Comparison of ENCODE assay signal across 10 cellular contexts in the genomic region with DNA sequence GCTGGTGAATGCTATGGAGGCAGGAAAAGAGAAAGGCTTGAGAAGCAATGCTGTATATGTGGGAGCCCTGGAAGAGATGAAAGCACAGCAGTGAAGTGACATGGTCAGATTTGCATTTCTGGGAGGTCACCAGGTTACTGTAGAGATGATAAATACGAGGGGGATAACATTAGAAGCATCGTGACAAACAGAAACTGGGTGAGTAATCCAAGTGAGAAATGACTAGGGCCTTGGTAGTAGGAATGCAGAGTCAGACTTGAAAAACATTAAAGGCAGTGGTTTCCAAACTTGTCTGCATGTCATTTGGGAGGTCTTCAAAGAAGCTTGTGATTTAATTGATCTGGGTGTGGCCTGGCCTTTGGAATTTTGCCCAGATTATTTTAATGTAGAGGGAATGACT.
DNase-seq lines count a peak whose midpoint lies in the region; ATAC-seq, FAIRE-seq and TF ChIP-seq lines count a peak whose summit lies in the region.
"Had no signal": no experiment of that assay in that cellular context is flagged by ENCODE, and none has a peak within 500 bp of the region (broad histone marks: within the 10 kb centered on the region; RNA-seq: fewer than 3 reads in every experiment).

No MANE protein-coding gene starts in this region.

- H3K4me1 ChIP-seq in ACC112 (ENCODE audit: control insufficient read depth, insufficient read depth, low read length, unreplicated experiment): peaks cover 14% of the 10 kb centered on the region

- H3K27me3 ChIP-seq in ACC112 (ENCODE audit: insufficient read depth, low read length): no peaks in the 10 kb centered on the region

- peak overlapping the region; percentile 68 for H3K4me3 ChIP-seq in ACC112 (ENCODE audit: low read depth, low read length)

- H3K27ac ChIP-seq in ACC112 (ENCODE audit: low read depth, low read length): peak overlapping the region; percentile 58; the same call in 1 of the 2 replicates

- H3K79me2 ChIP-seq in ACC112 (ENCODE audit: control insufficient read depth, insufficient read depth, low read length, unreplicated experiment): no peaks in the 10 kb centered on the region

- peak; percentile 100 for ATAC-seq in GM18870 (IDR thresholded peaks at IDR 0.05; ENCODE audit: unreplicated experiment)
- ATAC-seq in HG02884 (IDR thresholded peaks at IDR 0.05; ENCODE audit: unreplicated experiment): peak; percentile 100
- peak; percentile 85 for ATAC-seq in SK-N-SH treated with all-trans-retinoic acid at 6 μM for 48 hours

- H3K36me3 ChIP-seq in ACC112 (ENCODE audit: insufficient read depth, low read length): no peaks in the 10 kb centered on the region

- FAIRE-seq in D721Med (lab: Jason Lieb, UNC): no peak

- TF ChIP-seq CTCF in D721Med (IDR thresholded peaks at IDR 0.05; ENCODE audit: insufficient read depth, missing control alignments): no peak

- no peak for DNase-seq in NCI-H2227 treated with DMSO at 0.1 percent for 48 hours (lab: John Stamatoyannopoulos, UW)
- DNase-seq in HuH-7 (ENCODE audit: low spot score): no peak
- no peak for DNase-seq in NCI-H2196 treated with DMSO at 0.1 percent for 48 hours (lab: John Stamatoyannopoulos, UW; ENCODE audit: unreplicated experiment)
- DNase-seq in D721Med (ENCODE audit: insufficient read length, low spot score): no peak
- DNase-seq: effector memory CD4-positive, alpha-beta T cell; SHP77 treated with DMSO at 0.1 percent for 48 hours had no signal

- H2AFZ ChIP-seq in ACC112 (ENCODE audit: low read length, unreplicated experiment): peak overlapping the region; percentile 61

TF ChIP-seq in SK-N-SH treated with all-trans-retinoic acid at 6 μM for 48 hours, 23 proteins besides CTCF, POLR2A, EP300 and RAD21:
- TF ChIP-seq, protein P1, sequence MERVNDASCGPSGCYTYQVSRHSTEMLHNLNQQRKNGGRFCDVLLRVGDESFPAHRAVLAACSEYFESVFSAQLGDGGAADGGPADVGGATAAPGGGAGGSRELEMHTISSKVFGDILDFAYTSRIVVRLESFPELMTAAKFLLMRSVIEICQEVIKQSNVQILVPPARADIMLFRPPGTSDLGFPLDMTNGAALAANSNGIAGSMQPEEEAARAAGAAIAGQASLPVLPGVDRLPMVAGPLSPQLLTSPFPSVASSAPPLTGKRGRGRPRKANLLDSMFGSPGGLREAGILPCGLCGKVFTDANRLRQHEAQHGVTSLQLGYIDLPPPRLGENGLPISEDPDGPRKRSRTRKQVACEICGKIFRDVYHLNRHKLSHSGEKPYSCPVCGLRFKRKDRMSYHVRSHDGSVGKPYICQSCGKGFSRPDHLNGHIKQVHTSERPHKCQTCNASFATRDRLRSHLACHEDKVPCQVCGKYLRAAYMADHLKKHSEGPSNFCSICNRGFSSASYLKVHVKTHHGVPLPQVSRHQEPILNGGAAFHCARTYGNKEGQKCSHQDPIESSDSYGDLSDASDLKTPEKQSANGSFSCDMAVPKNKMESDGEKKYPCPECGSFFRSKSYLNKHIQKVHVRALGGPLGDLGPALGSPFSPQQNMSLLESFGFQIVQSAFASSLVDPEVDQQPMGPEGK (CRISPR knock-in tag; IDR thresholded peaks at IDR 0.05; ENCODE audit: borderline replicate concordance): no peak
- TF ChIP-seq OSR1 (CRISPR knock-in tag; IDR thresholded peaks at IDR 0.05): no peak
- no peak for TF ChIP-seq RARB (CRISPR knock-in tag; IDR thresholded peaks at IDR 0.05)
- no peak for TF ChIP-seq ARNTL (CRISPR knock-in tag; IDR thresholded peaks at IDR 0.05; ENCODE audit: borderline replicate concordance, low read depth)
- no peak for TF ChIP-seq GLIS3 (CRISPR knock-in tag; IDR thresholded peaks at IDR 0.05)
- no peak for TF ChIP-seq ZFP3 (CRISPR knock-in tag; IDR thresholded peaks at IDR 0.05)
- TF ChIP-seq, protein P2, sequence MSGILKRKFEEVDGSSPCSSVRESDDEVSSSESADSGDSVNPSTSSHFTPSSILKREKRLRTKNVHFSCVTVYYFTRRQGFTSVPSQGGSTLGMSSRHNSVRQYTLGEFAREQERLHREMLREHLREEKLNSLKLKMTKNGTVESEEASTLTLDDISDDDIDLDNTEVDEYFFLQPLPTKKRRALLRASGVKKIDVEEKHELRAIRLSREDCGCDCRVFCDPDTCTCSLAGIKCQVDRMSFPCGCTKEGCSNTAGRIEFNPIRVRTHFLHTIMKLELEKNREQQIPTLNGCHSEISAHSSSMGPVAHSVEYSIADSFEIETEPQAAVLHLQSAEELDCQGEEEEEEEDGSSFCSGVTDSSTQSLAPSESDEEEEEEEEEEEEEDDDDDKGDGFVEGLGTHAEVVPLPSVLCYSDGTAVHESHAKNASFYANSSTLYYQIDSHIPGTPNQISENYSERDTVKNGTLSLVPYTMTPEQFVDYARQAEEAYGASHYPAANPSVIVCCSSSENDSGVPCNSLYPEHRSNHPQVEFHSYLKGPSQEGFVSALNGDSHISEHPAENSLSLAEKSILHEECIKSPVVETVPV (CRISPR knock-in tag; IDR thresholded peaks at IDR 0.05): no peak
- no peak for TF ChIP-seq TCF4 (CRISPR knock-in tag; IDR thresholded peaks at IDR 0.05; ENCODE audit: borderline replicate concordance)
- TF ChIP-seq ISL1 (CRISPR knock-in tag; IDR thresholded peaks at IDR 0.05): no peak
- TF ChIP-seq, protein P3, sequence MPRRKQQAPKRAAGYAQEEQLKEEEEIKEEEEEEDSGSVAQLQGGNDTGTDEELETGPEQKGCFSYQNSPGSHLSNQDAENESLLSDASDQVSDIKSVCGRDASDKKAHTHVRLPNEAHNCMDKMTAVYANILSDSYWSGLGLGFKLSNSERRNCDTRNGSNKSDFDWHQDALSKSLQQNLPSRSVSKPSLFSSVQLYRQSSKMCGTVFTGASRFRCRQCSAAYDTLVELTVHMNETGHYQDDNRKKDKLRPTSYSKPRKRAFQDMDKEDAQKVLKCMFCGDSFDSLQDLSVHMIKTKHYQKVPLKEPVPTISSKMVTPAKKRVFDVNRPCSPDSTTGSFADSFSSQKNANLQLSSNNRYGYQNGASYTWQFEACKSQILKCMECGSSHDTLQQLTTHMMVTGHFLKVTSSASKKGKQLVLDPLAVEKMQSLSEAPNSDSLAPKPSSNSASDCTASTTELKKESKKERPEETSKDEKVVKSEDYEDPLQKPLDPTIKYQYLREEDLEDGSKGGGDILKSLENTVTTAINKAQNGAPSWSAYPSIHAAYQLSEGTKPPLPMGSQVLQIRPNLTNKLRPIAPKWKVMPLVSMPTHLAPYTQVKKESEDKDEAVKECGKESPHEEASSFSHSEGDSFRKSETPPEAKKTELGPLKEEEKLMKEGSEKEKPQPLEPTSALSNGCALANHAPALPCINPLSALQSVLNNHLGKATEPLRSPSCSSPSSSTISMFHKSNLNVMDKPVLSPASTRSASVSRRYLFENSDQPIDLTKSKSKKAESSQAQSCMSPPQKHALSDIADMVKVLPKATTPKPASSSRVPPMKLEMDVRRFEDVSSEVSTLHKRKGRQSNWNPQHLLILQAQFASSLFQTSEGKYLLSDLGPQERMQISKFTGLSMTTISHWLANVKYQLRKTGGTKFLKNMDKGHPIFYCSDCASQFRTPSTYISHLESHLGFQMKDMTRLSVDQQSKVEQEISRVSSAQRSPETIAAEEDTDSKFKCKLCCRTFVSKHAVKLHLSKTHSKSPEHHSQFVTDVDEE (CRISPR knock-in tag; IDR thresholded peaks at IDR 0.05): no peak
- TF ChIP-seq ZNF8 (CRISPR knock-in tag; IDR thresholded peaks at IDR 0.05): no peak
- no peak for TF ChIP-seq PPARA (CRISPR knock-in tag; IDR thresholded peaks at IDR 0.05; ENCODE audit: borderline replicate concordance)
- no peak for TF ChIP-seq ZNF70 (CRISPR knock-in tag; IDR thresholded peaks at IDR 0.05)
- TF ChIP-seq, protein P4, sequence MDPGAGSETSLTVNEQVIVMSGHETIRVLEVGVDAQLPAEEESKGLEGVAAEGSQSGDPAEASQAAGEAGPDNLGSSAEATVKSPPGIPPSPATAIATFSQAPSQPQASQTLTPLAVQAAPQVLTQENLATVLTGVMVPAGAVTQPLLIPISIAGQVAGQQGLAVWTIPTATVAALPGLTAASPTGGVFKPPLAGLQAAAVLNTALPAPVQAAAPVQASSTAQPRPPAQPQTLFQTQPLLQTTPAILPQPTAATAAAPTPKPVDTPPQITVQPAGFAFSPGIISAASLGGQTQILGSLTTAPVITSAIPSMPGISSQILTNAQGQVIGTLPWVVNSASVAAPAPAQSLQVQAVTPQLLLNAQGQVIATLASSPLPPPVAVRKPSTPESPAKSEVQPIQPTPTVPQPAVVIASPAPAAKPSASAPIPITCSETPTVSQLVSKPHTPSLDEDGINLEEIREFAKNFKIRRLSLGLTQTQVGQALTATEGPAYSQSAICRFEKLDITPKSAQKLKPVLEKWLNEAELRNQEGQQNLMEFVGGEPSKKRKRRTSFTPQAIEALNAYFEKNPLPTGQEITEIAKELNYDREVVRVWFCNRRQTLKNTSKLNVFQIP (CRISPR knock-in tag; IDR thresholded peaks at IDR 0.05; ENCODE audit: borderline replicate concordance, low read depth): no peak
- TF ChIP-seq ESRRG (CRISPR knock-in tag; IDR thresholded peaks at IDR 0.05): no peak
- no peak for TF ChIP-seq SNAI2 (CRISPR knock-in tag; IDR thresholded peaks at IDR 0.05)
- no peak for TF ChIP-seq ZC3H10 (CRISPR knock-in tag; IDR thresholded peaks at IDR 0.05)
- TF ChIP-seq ZNF565 (CRISPR knock-in tag; conservative IDR thresholded peaks at IDR 0.05; ENCODE audit: low read depth): no peak
- no peak for TF ChIP-seq CSDC2 (CRISPR knock-in tag; IDR thresholded peaks at IDR 0.05)
